Comparison of ENCODE assay signal across 19 cellular contexts in the genomic region with DNA sequence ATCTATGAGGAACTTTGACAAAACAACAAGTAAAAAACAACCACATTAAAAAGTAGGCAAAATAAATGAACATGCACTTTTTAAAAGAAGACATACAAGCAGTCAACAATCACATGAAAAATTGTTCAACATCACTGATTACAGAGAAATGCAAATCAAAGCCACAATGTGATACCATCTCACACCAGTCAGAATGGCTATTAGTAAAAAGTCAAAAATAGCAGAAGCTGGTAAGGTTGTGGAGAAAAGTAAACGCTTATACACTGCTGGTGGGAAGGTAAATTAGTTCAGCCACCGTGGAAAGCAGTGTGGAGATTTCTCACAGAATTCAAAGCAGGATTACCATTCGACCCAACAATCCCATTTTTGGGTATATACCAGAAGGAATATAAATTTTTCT.
"Had no signal": no experiment of that assay in that cellular context is flagged by ENCODE, and none has a peak within 500 bp of the region (broad histone marks: within the 10 kb centered on the region; RNA-seq: fewer than 3 reads in every experiment).

No MANE protein-coding gene starts in this region.

- DNase-seq: activated CD4-positive, alpha-beta T cell treated with anti-CD3 and anti-CD28 coated beads for 1 hour; activated CD8-positive, alpha-beta memory T cell treated with anti-CD3 and anti-CD28 coated beads for 24 hours; activated CD8-positive, alpha-beta memory T cell treated with anti-CD3 and anti-CD28 coated beads, Interleukin-2, amount 50 U/mL, for 48 hours; activated effector memory CD4-positive, alpha-beta T cell treated with anti-CD3 and anti-CD28 coated beads, Interleukin-2, amount 50 U/mL, for 16 hours; activated naive CD4-positive, alpha-beta T cell treated with anti-CD3 and anti-CD28 coated beads, Interleukin-2, amount 50 U/mL, for 16 hours; activated T-cell treated with anti-CD3 and anti-CD28 coated beads, Interleukin-2, amount 50 U/mL, for 48 hours; colonic mucosa; endodermal cell; foreskin melanocyte; glutamatergic neuron; hippocampal formation; sigmoid colon; stimulated activated CD4-positive, alpha-beta T cell treated with anti-CD3 and anti-CD28 coated beads, Interleukin-4, amount 100 ng/mL, for 24 hours; stomach; WERI-Rb-1 had no signal

- FAIRE-seq: keratinocyte had no signal

- ATAC-seq: left lobe of liver; natural killer cell treated with Interleukin-12 subunit alpha and Interleukin-12 subunit beta and Interleukin-15 and Interleukin-18, amount 100 ng/mL, for 72 hours; stimulated activated effector memory CD8-positive, alpha-beta T cell treated with anti-CD3 and anti-CD28 coated beads, Interleukin-12 subunit alpha, Interleukin-12 subunit beta, amount 100 ng/mL, for 72 hours had no signal
